Comparison of ENCODE assay signal across 1 cellular context in genomic region chr10:44960482-44961230, GRCh38.
TF ChIP-seq lines count a peak whose summit lies in the region.

No MANE protein-coding gene starts in this region.

TF ChIP-seq in H1, 55 proteins besides CTCF, POLR2A, EP300 and RAD21:
- no peak for TF ChIP-seq EZH2 (IDR thresholded peaks at IDR 0.05; ENCODE audit: low read depth, low read length, severe bottlenecking)
- TF ChIP-seq TCF12 (IDR thresholded peaks at IDR 0.05; ENCODE audit: low read depth, low read length): no peak
- no peak for TF ChIP-seq CEBPB (IDR thresholded peaks at IDR 0.05; ENCODE audit: low read depth, low read length)
- no peak for TF ChIP-seq RXRA (IDR thresholded peaks at IDR 0.05; ENCODE audit: insufficient read depth, low read depth, low read length)
- no peak for TF ChIP-seq JUND (IDR thresholded peaks at IDR 0.05; ENCODE audit: low read length)
- no peak for TF ChIP-seq NRF1 (IDR thresholded peaks at IDR 0.05; ENCODE audit: low read depth, low read length)
- no peak for TF ChIP-seq USF2 (IDR thresholded peaks at IDR 0.05; ENCODE audit: low read length)
- no peak for TF ChIP-seq BACH1 (IDR thresholded peaks at IDR 0.05; ENCODE audit: low read length)
- no peak for TF ChIP-seq POLR2AphosphoS5 (IDR thresholded peaks at IDR 0.05; ENCODE audit: low read depth, low read length)
- no peak for TF ChIP-seq SP4 (IDR thresholded peaks at IDR 0.05; ENCODE audit: low read length)
- TF ChIP-seq CBX8 (IDR thresholded peaks at IDR 0.05; ENCODE audit: borderline replicate concordance, low read depth, low read length): no peak
- TF ChIP-seq PHF8 (conservative IDR thresholded peaks at IDR 0.05; ENCODE audit: low read depth, low read length): no peak
- TF ChIP-seq ATF3 (IDR thresholded peaks at IDR 0.05; ENCODE audit: insufficient read depth, low read depth, low read length): no peak
